ENCODE assay signal across 23 cellular contexts in the genomic region with DNA sequence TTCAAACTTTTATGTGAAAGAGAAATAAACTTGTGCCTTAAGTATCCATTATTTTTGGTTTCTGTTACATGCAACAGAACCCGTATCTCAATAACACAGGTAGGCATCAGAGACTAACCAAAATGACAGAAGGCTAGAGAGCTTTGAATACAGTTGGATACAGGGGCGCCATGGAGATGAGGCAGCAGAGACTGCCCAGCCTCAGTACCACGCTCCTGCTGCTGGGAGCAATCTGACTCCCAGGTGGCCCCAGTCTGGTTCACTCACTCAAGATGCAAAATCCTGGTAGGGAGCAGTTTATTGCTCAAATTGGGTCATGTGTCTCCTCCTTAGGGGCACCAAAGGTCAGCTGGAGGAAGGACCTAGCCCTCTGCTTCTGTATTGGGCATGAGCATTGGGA.
"Had no signal": no experiment of that assay in that cellular context is flagged by ENCODE, and none has a peak within 500 bp of the region (broad histone marks: within the 10 kb centered on the region; RNA-seq: fewer than 3 reads in every experiment).

No MANE protein-coding gene starts in this region.

- H2AFZ ChIP-seq: neural progenitor cell, parathyroid adenoma had no signal

- H3K4me2 ChIP-seq: neural progenitor cell had no signal

- H3K4me1 Mint-ChIP-seq: immature natural killer cell; stimulated activated effector memory CD8-positive, alpha-beta T cell treated with anti-CD3 and anti-CD28 coated beads, Interleukin-12 subunit alpha, Interleukin-12 subunit beta, amount 100 ng/mL, for 72 hours had no signal

- FAIRE-seq: keratinocyte had no signal

- H3K4me1 ChIP-seq: gastrocnemius medialis, heart right ventricle, left lung, neural progenitor cell, parathyroid adenoma, prostate gland, right atrium auricular region, sigmoid colon, stomach, thyroid gland, vagina had no signal

- H3K9me3 Mint-ChIP-seq: natural killer cell treated with Interleukin-12 subunit alpha and Interleukin-12 subunit beta and Interleukin-15 and Interleukin-18, amount 100 ng/mL, for 72 hours; neural progenitor cell; stimulated activated effector memory CD8-positive, alpha-beta T cell treated with anti-CD3 and anti-CD28 coated beads, Interleukin-12 subunit alpha, Interleukin-12 subunit beta, amount 100 ng/mL, for 72 hours had no signal

- H3K4me3 ChIP-seq: dorsolateral prefrontal cortex, gastrocnemius medialis, heart right ventricle, left lung, neural progenitor cell, prostate gland, right atrium auricular region, sigmoid colon, stomach, thyroid gland, vagina had no signal

- H3K36me3 ChIP-seq: gastrocnemius medialis, heart right ventricle, left lung, neural progenitor cell, prostate gland, right atrium auricular region, sigmoid colon, stomach, thyroid gland, vagina had no signal

- DNase-seq: cerebellar nuclear complex; dorsolateral prefrontal cortex; effector CD4-positive, alpha-beta T cell; foreskin fibroblast; gastrocnemius medialis; heart right ventricle; hippocampal formation; immature natural killer cell; left lung; sigmoid colon; stimulated activated CD4-positive, alpha-beta T cell treated with anti-CD3 and anti-CD28 coated beads, Interleukin-2, amount 100 ng/mL, for 24 hours; stimulated activated CD4-positive, alpha-beta T cell treated with anti-CD3 and anti-CD28 coated beads, Interleukin-4, amount 100 ng/mL, for 24 hours; stimulated activated naive CD4-positive, alpha-beta T cell treated with Interleukin-2 at 50 U/mL for 16 hours; stomach; thyroid gland had no signal

- H3K36me3 Mint-ChIP-seq: natural killer cell treated with Interleukin-12 subunit alpha and Interleukin-12 subunit beta and Interleukin-15 and Interleukin-18, amount 100 ng/mL, for 72 hours; neural progenitor cell; stimulated activated effector memory CD8-positive, alpha-beta T cell treated with anti-CD3 and anti-CD28 coated beads, Interleukin-12 subunit alpha, Interleukin-12 subunit beta, amount 100 ng/mL, for 72 hours had no signal

- H3K4me3 Mint-ChIP-seq: immature natural killer cell; natural killer cell treated with Interleukin-12 subunit alpha and Interleukin-12 subunit beta and Interleukin-15 and Interleukin-18, amount 100 ng/mL, for 72 hours; neural progenitor cell; stimulated activated effector memory CD8-positive, alpha-beta T cell treated with anti-CD3 and anti-CD28 coated beads, Interleukin-12 subunit alpha, Interleukin-12 subunit beta, amount 100 ng/mL, for 72 hours had no signal

- H3K27me3 ChIP-seq: dorsolateral prefrontal cortex, gastrocnemius medialis, left lung, neural progenitor cell, right atrium auricular region, sigmoid colon, thyroid gland, vagina had no signal

- H3K79me2 ChIP-seq: parathyroid adenoma had no signal

- H3K9me3 ChIP-seq: gastrocnemius medialis, left lung, prostate gland, right atrium auricular region, thyroid gland, vagina had no signal

- H3K27ac ChIP-seq: dorsolateral prefrontal cortex, gastrocnemius medialis, heart right ventricle, left lung, neural progenitor cell, parathyroid adenoma, prostate gland, right atrium auricular region, sigmoid colon, stomach, thyroid gland, vagina had no signal

- ATAC-seq: gastrocnemius medialis; heart right ventricle; left lung; natural killer cell treated with Interleukin-12 subunit alpha and Interleukin-12 subunit beta and Interleukin-15 and Interleukin-18, amount 100 ng/mL, for 72 hours; stimulated activated effector memory CD8-positive, alpha-beta T cell treated with anti-CD3 and anti-CD28 coated beads, Interleukin-12 subunit alpha, Interleukin-12 subunit beta, amount 100 ng/mL, for 72 hours had no signal

- H3K27ac Mint-ChIP-seq: natural killer cell treated with Interleukin-12 subunit alpha and Interleukin-12 subunit beta and Interleukin-15 and Interleukin-18, amount 100 ng/mL, for 72 hours; neural progenitor cell; stimulated activated effector memory CD8-positive, alpha-beta T cell treated with anti-CD3 and anti-CD28 coated beads, Interleukin-12 subunit alpha, Interleukin-12 subunit beta, amount 100 ng/mL, for 72 hours had no signal

- H3K9ac ChIP-seq: neural progenitor cell, parathyroid adenoma had no signal
